12 cellular contexts compared by ENCODE assay signal in genomic region chr2:98727369-98727749, GRCh38. TPM values are rescaled to one million over a fixed set of nuclear protein-coding genes. Genes with fewer than 3 reads are reported as not detected.
A peak's percentile ranks its signal among the peaks of the same experiment; 100 is the strongest.
DNase-seq lines count a peak whose midpoint lies in the region; ATAC-seq and TF ChIP-seq lines count a peak whose summit lies in the region.
"Had no signal": no experiment of that assay in that cellular context is flagged by ENCODE, and none has a peak within 500 bp of the region (broad histone marks: within the 10 kb centered on the region; RNA-seq: fewer than 3 reads in every experiment).

No MANE protein-coding gene starts in this region.

- TF ChIP-seq POLR2A in heart left ventricle (IDR thresholded peaks at IDR 0.05), result no peak

- H3K27ac ChIP-seq in heart left ventricle (peak overlapping the region in 10 of 12 donors; percentile 2 to 88 (median 46)), urinary bladder (ENCODE audit: low read depth) (peak overlapping the region; percentile 50)

- peaks cover under 1 to 5% of the 10 kb centered on the region in 2 donors for H3K9me3 Mint-ChIP-seq in activated naive CD4-positive, alpha-beta T cell treated with anti-CD3 and anti-CD28 coated beads, Interleukin-2, amount 50 U/mL, for 72 hours

- H3K4me3 ChIP-seq in heart left ventricle, result peak overlapping the region in 2 of 12 donors; percentile 9 to 78
- H3K4me3 ChIP-seq in urinary bladder (ENCODE audit: low read depth, low read length), result no peak overlapping the region
- H3K4me3 ChIP-seq: coronary artery had no signal

- peaks cover 0 to 34% (median 0%) of the 10 kb centered on the region in 9 donors for H3K36me3 ChIP-seq in heart left ventricle
- no peaks in the 10 kb centered on the region for H3K36me3 ChIP-seq in urinary bladder (ENCODE audit: insufficient read depth)

- TF ChIP-seq CTCF in heart left ventricle (IDR thresholded peaks at IDR 0.05), result no peak

- peaks cover 6 to 83% (median 43%) of the 10 kb centered on the region in 12 donors for H3K4me1 ChIP-seq in heart left ventricle
- no peaks in the 10 kb centered on the region for H3K4me1 ChIP-seq in urinary bladder (ENCODE audit: insufficient read depth)

- H3K27ac Mint-ChIP-seq in activated naive CD4-positive, alpha-beta T cell treated with anti-CD3 and anti-CD28 coated beads, Interleukin-2, amount 50 U/mL, for 72 hours, result peak overlapping the region; percentile 69 to 88

- DNase-seq in heart left ventricle (peak in 4 of 5 donors; percentile 27 to 45 (median 35)), Right ventricle myocardium inferior (ENCODE audit: missing footprints) (no peak), medulla oblongata (ENCODE audit: extremely low spot score) (peak; percentile 46), mesenteric fat pad (ENCODE audit: low spot score) (no peak), NOMO-1 treated with DMSO at 0.1 percent for 48 hours (lab: John Stamatoyannopoulos, UW; ENCODE audit: unreplicated experiment) (no peak)
- DNase-seq in activated naive CD4-positive, alpha-beta T cell treated with anti-CD3 and anti-CD28 coated beads, Interleukin-2, amount 50 U/mL, for 72 hours (ENCODE audit: low spot score in 2 of 2), result no peak
- DNase-seq: activated CD8-positive, alpha-beta memory T cell treated with anti-CD3 and anti-CD28 coated beads, Interleukin-2, amount 50 U/mL, for 4 hours; Caco-2; IMR-90 had no signal

- intact Hi-C loops in heart left ventricle (cut with DNase I), result loop anchor here in 3 of 10 donors (5.0 to 10.0 kb wide), 3 partner anchors 45 to 95 kb away; no protein-coding TSS in a partner anchor
- intact Hi-C loops in Right ventricle myocardium inferior (cut with DNase I), result loop anchor here (5.0 kb wide), 1 partner anchor 105 kb away; no protein-coding TSS in a partner anchor

- H3K9me3 ChIP-seq in heart left ventricle, result no peaks in the 10 kb centered on the region
- H3K9me3 ChIP-seq: Caco-2 had no signal

- H3K36me3 Mint-ChIP-seq in activated naive CD4-positive, alpha-beta T cell treated with anti-CD3 and anti-CD28 coated beads, Interleukin-2, amount 50 U/mL, for 72 hours, result peaks cover 21 to 71% of the 10 kb centered on the region in 2 donors

- ATAC-seq in heart left ventricle (no peak), Right ventricle myocardium inferior (no peak), GM21390 (IDR thresholded peaks at IDR 0.05; ENCODE audit: unreplicated experiment) (no peak)
- ATAC-seq in activated naive CD4-positive, alpha-beta T cell treated with anti-CD3 and anti-CD28 coated beads, Interleukin-2, amount 50 U/mL, for 72 hours, result no peak

- WGBS in heart left ventricle, 4 donors, result 45 to 57% (median 52%) methylated on average over 3 of the region's 3 CpGs
- 73% methylated on average over 3 of the region's 3 CpGs for WGBS in urinary bladder

- H3K27me3 ChIP-seq in heart left ventricle, result no peaks in the 10 kb centered on the region

RNA-seq across cellular contexts. Expression of gene MGAT4A, which starts 3.6 kb away (rescaled TPM):
- total RNA-seq in heart left ventricle, result 10 to 100 TPM; 10.2 to 45.0 (median 18.2) TPM
- 1 to 10 TPM; 4.2 to 6.7 TPM for polyA plus RNA-seq in heart left ventricle
- total RNA-seq in Right ventricle myocardium inferior, result 19.3 TPM
- 10 to 100 TPM; 59.1 to 95.6 TPM for total RNA-seq in activated naive CD4-positive, alpha-beta T cell treated with anti-CD3 and anti-CD28 coated beads, Interleukin-2, amount 50 U/mL, for 72 hours
- total RNA-seq in urinary bladder, result 23.8 TPM
- polyA plus RNA-seq in urinary bladder, result 8.7 TPM
- 50.6 TPM for total RNA-seq in mesenteric fat pad
- polyA plus RNA-seq: IMR-90 had no signal

Comparison
In these comparisons a context has a peak if more than half of its experiments do, and no peak if none do; other contexts are left out.
1. DNase-seq: peak in heart left ventricle (4 of 5) and medulla oblongata (single experiment); none in Right ventricle myocardium inferior (single experiment), activated naive CD4-positive, alpha-beta T cell treated with anti-CD3 and anti-CD28 coated beads, Interleukin-2, amount 50 U/mL, for 72 hours (0 of 2), mesenteric fat pad (single experiment) and NOMO-1 treated with DMSO at 0.1 percent for 48 hours (single experiment).